Comparison of ENCODE assay signal across 11 cellular contexts in genomic region chr2:197240018-197240712, GRCh38.
DNase-seq lines count a peak whose midpoint lies in the region; ATAC-seq lines count a peak whose summit lies in the region.
"Had no signal": no experiment of that assay in that cellular context is flagged by ENCODE, and none has a peak within 500 bp of the region (broad histone marks: within the 10 kb centered on the region; RNA-seq: fewer than 3 reads in every experiment).

No MANE protein-coding gene starts in this region.

- peak overlapping the region; percentile 66 for H3K4me3 Mint-ChIP-seq in activated naive CD8-positive, alpha-beta T cell treated with anti-CD3 and anti-CD28 coated beads for 36 hours
- peak overlapping the region; percentile 60 for H3K4me3 Mint-ChIP-seq in stimulated activated effector memory CD8-positive, alpha-beta T cell treated with anti-CD3 and anti-CD28 coated beads, Interleukin-12 subunit alpha, Interleukin-12 subunit beta, amount 100 ng/mL, for 72 hours

- peaks cover 39% of the 10 kb centered on the region for H3K36me3 Mint-ChIP-seq in activated naive CD8-positive, alpha-beta T cell treated with anti-CD3 and anti-CD28 coated beads for 36 hours
- H3K36me3 Mint-ChIP-seq in stimulated activated effector memory CD8-positive, alpha-beta T cell treated with anti-CD3 and anti-CD28 coated beads, Interleukin-12 subunit alpha, Interleukin-12 subunit beta, amount 100 ng/mL, for 72 hours, result peaks cover 16% of the 10 kb centered on the region

- peak overlapping the region; percentile 73 for H3K27ac ChIP-seq in KOPT-K1 (ENCODE audit: low read depth, low read length, poor library complexity, severe bottlenecking)
- H3K27ac ChIP-seq: A549 had no signal

- no peaks in the 10 kb centered on the region for H3K9me3 ChIP-seq in KOPT-K1 (ENCODE audit: insufficient read depth, low read length, poor library complexity, severe bottlenecking)
- H3K9me3 ChIP-seq: A549 had no signal

- peak; percentile 39 for DNase-seq in activated CD4-positive, alpha-beta T cell treated with anti-CD3 and anti-CD28 coated beads for 48 hours
- DNase-seq in activated CD4-positive, alpha-beta T cell treated with anti-CD3 and anti-CD28 coated beads for 1 hour, result no peak
- DNase-seq in activated naive CD8-positive, alpha-beta T cell treated with anti-CD3 and anti-CD28 coated beads for 36 hours, result no peak
- no peak for DNase-seq in stimulated activated effector memory CD8-positive, alpha-beta T cell treated with anti-CD3 and anti-CD28 coated beads, Interleukin-12 subunit alpha, Interleukin-12 subunit beta, amount 100 ng/mL, for 72 hours (ENCODE audit: low spot score in 2 of 2)
- DNase-seq in GM19240 (ENCODE audit: insufficient read length, low spot score), result no peak
- no peak for DNase-seq in foreskin melanocyte
- no peak for DNase-seq in NCI-H2196 (lab: John Stamatoyannopoulos, UW; ENCODE audit: unreplicated experiment)
- DNase-seq: NCI-H2171 had no signal

- H3K36me3 ChIP-seq in KOPT-K1 (ENCODE audit: insufficient read depth, low read length), result no peaks in the 10 kb centered on the region

- no peaks in the 10 kb centered on the region for H3K27me3 Mint-ChIP-seq in activated naive CD8-positive, alpha-beta T cell treated with anti-CD3 and anti-CD28 coated beads for 36 hours

- peak; percentile 51 for ATAC-seq in stimulated activated effector memory CD8-positive, alpha-beta T cell treated with anti-CD3 and anti-CD28 coated beads, Interleukin-12 subunit alpha, Interleukin-12 subunit beta, amount 100 ng/mL, for 72 hours
- ATAC-seq: A549, Right ventricle myocardium inferior had no signal

- H3K27ac Mint-ChIP-seq in activated naive CD8-positive, alpha-beta T cell treated with anti-CD3 and anti-CD28 coated beads for 36 hours, result peak overlapping the region; percentile 86
- H3K27ac Mint-ChIP-seq in stimulated activated effector memory CD8-positive, alpha-beta T cell treated with anti-CD3 and anti-CD28 coated beads, Interleukin-12 subunit alpha, Interleukin-12 subunit beta, amount 100 ng/mL, for 72 hours, result peak overlapping the region; percentile 78

- H3K4me1 Mint-ChIP-seq in activated naive CD8-positive, alpha-beta T cell treated with anti-CD3 and anti-CD28 coated beads for 36 hours, result peaks cover 80% of the 10 kb centered on the region
- H3K4me1 Mint-ChIP-seq in stimulated activated effector memory CD8-positive, alpha-beta T cell treated with anti-CD3 and anti-CD28 coated beads, Interleukin-12 subunit alpha, Interleukin-12 subunit beta, amount 100 ng/mL, for 72 hours, result peaks cover 79% of the 10 kb centered on the region

- peaks cover under 1% of the 10 kb centered on the region for H3K9me3 Mint-ChIP-seq in activated naive CD8-positive, alpha-beta T cell treated with anti-CD3 and anti-CD28 coated beads for 36 hours
- no peaks in the 10 kb centered on the region for H3K9me3 Mint-ChIP-seq in stimulated activated effector memory CD8-positive, alpha-beta T cell treated with anti-CD3 and anti-CD28 coated beads, Interleukin-12 subunit alpha, Interleukin-12 subunit beta, amount 100 ng/mL, for 72 hours
